ENCODE assay signal across 24 cellular contexts in the genomic region with DNA sequence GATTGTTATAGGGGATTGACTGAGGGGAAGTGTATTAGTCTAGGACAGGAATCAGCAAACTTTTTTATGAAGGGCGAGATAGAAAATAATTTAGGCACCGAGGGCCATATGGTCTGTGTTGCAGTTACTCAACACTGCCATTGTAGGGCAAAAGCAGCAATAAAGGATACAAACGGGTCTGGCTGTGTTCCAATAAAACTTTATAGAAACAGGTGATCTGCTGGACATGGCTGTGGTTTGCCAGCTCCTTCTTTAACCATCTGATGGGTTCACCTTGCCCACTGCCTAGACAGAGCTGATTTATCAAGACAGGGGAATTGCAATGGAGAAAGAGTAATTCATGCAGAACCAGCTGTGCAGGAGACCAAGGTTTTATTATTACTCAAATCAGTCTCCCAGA. TPM values are rescaled to one million over a fixed set of nuclear protein-coding genes. Genes with fewer than 3 reads are reported as not detected.
DNase-seq lines count a peak whose midpoint lies in the region; ATAC-seq and TF ChIP-seq lines count a peak whose summit lies in the region.
"Had no signal": no experiment of that assay in that cellular context is flagged by ENCODE, and none has a peak within 500 bp of the region (broad histone marks: within the 10 kb centered on the region; RNA-seq: fewer than 3 reads in every experiment).

No MANE protein-coding gene starts in this region.

- H3K27ac ChIP-seq in PC-3 (ENCODE audit: low read length) (no peak overlapping the region), colonic mucosa (no peak overlapping the region)
- H3K27ac ChIP-seq: BLaER1, HL-60, SJCRH30 had no signal

- TF ChIP-seq CTCF in PC-3 (conservative IDR thresholded peaks at IDR 0.05; ENCODE audit: low read depth, low read length) (no peak), colonic mucosa (IDR thresholded peaks at IDR 0.05) (no peak), type B pancreatic cell (conservative IDR thresholded peaks at IDR 0.05) (no peak), chondrocyte (IDR thresholded peaks at IDR 0.05) (no peak), BE2C (IDR thresholded peaks at IDR 0.05; ENCODE audit: low read depth, low read length) (no peak)

- H3K4me1 Mint-ChIP-seq in type B pancreatic cell (ENCODE audit: unreplicated experiment) (peaks cover 7% of the 10 kb centered on the region), chondrocyte (ENCODE audit: low read depth) (peaks cover 17% of the 10 kb centered on the region)
- H3K4me1 Mint-ChIP-seq: CD4-positive, CD25-positive, alpha-beta regulatory T cell; T-cell had no signal

- H3K36me3 ChIP-seq in PC-3 (ENCODE audit: low read depth, low read length), result no peaks in the 10 kb centered on the region
- H3K36me3 ChIP-seq in colonic mucosa, result no peaks in the 10 kb centered on the region
- no peaks in the 10 kb centered on the region for H3K36me3 ChIP-seq in BE2C
- H3K36me3 ChIP-seq: BLaER1, SJCRH30 had no signal

- peak overlapping the region; percentile 23 for H3K27ac Mint-ChIP-seq in type B pancreatic cell
- H3K27ac Mint-ChIP-seq in chondrocyte (ENCODE audit: unreplicated experiment), result no peak overlapping the region
- H3K27ac Mint-ChIP-seq: CD4-positive, CD25-positive, alpha-beta regulatory T cell; T-cell had no signal

- H3K9me2 ChIP-seq in PC-3 (replicated peaks; ENCODE audit: low read length), result no peaks in the 10 kb centered on the region

- H3K4me3 ChIP-seq in PC-3 (ENCODE audit: low read length) (no peak overlapping the region), colonic mucosa (no peak overlapping the region), BE2C (ENCODE audit: low read depth, low read length) (no peak overlapping the region)
- H3K4me3 ChIP-seq: BLaER1, SJCRH30 had no signal

- peak; percentile 5 for DNase-seq in NCI-H1694 treated with DMSO at 0.1 percent for 48 hours (lab: John Stamatoyannopoulos, UW)
- DNase-seq in NCI-H1694 (lab: John Stamatoyannopoulos, UW), result no peak
- peak; percentile 39 for DNase-seq in PC-3
- DNase-seq in colonic mucosa, result peak; percentile 59
- DNase-seq in type B pancreatic cell (ENCODE audit: extremely low spot score, unreplicated experiment), result no peak
- no peak for DNase-seq in chondrocyte (ENCODE audit: low spot score)
- no peak for DNase-seq in BE2C
- DNase-seq: 8988T; CD4-positive, CD25-positive, alpha-beta regulatory T cell; DMS79; EL; GDM1; Kasumi-1; NCI-H2081 treated with DMSO at 0.1 percent for 48 hours; NCI-H446 treated with DMSO at 0.1 percent for 48 hours; NCI-H526; SJCRH30; T-cell had no signal

- H3K4me3 Mint-ChIP-seq in type B pancreatic cell, result no peak overlapping the region
- H3K4me3 Mint-ChIP-seq in chondrocyte (ENCODE audit: unreplicated experiment), result no peak overlapping the region
- H3K4me3 Mint-ChIP-seq: CD4-positive, CD25-positive, alpha-beta regulatory T cell; T-cell had no signal

- no peaks in the 10 kb centered on the region for H3K9me3 ChIP-seq in PC-3 (ENCODE audit: low read length)
- H3K9me3 ChIP-seq in colonic mucosa, result no peaks in the 10 kb centered on the region
- H3K9me3 ChIP-seq in BE2C, result no peaks in the 10 kb centered on the region
- H3K9me3 ChIP-seq: BLaER1, SJCRH30 had no signal

- no peaks in the 10 kb centered on the region for H3K79me2 ChIP-seq in PC-3 (ENCODE audit: low read length)

- POLR2A ChIA-PET in PC-3 (lab: Charles Lee; ENCODE audit: unreplicated experiment), result no interaction called here

- intact Hi-C loops in PC-3 (cut with micrococcal nuclease), result no loop called here
- intact Hi-C loops in colonic mucosa (cut with DNase I), result no loop called here

- H4K20me1 ChIP-seq in PC-3 (ENCODE audit: low read length), result no peaks in the 10 kb centered on the region
- H4K20me1 ChIP-seq: BLaER1 had no signal

- CTCF ChIA-PET in PC-3 (lab: Charles Lee), result no interaction called here

- H3K27me3 Mint-ChIP-seq in type B pancreatic cell, result peaks cover 3% of the 10 kb centered on the region
- H3K27me3 Mint-ChIP-seq in chondrocyte (ENCODE audit: low read depth), result no peaks in the 10 kb centered on the region

- no peaks in the 10 kb centered on the region for H3K36me3 Mint-ChIP-seq in type B pancreatic cell
- no peaks in the 10 kb centered on the region for H3K36me3 Mint-ChIP-seq in chondrocyte (ENCODE audit: low read depth)
- H3K36me3 Mint-ChIP-seq: CD4-positive, CD25-positive, alpha-beta regulatory T cell; T-cell had no signal

- BruUV-seq in PC-3 (replicated peaks; lab: Mats Ljungman, UMichigan), result no TSS peak

- no peak overlapping the region for H3K9ac ChIP-seq in PC-3 (ENCODE audit: low read length)
- H3K9ac ChIP-seq in colonic mucosa (ENCODE audit: low read depth in 2 of 2, low read length in 2 of 2), result no peak overlapping the region
- H3K9ac ChIP-seq: BLaER1 had no signal

- H3K4me1 ChIP-seq in PC-3 (ENCODE audit: insufficient read depth, low read length) (peaks cover 40% of the 10 kb centered on the region), colonic mucosa (no peaks in the 10 kb centered on the region), BE2C (no peaks in the 10 kb centered on the region)

- no peak overlapping the region for H3K4me2 ChIP-seq in PC-3 (ENCODE audit: low read length)
- H3K4me2 ChIP-seq: BLaER1 had no signal

- no peak for ATAC-seq in PC-3
- ATAC-seq in GM21723 (IDR thresholded peaks at IDR 0.05; ENCODE audit: unreplicated experiment), result no peak
- ATAC-seq: Right ventricle myocardium inferior, SK-N-SH treated with all-trans-retinoic acid at 6 μM for 48 hours, T-cell had no signal

- H3F3A ChIP-seq in PC-3 (ENCODE audit: low read length, unreplicated experiment), result no peaks in the 10 kb centered on the region

- H3K9me3 Mint-ChIP-seq in type B pancreatic cell (no peaks in the 10 kb centered on the region), chondrocyte (ENCODE audit: low read depth) (no peaks in the 10 kb centered on the region)
- H3K9me3 Mint-ChIP-seq: T-cell had no signal

- no peaks in the 10 kb centered on the region for H3K27me3 ChIP-seq in PC-3 (ENCODE audit: low read length)
- H3K27me3 ChIP-seq in colonic mucosa, result no peaks in the 10 kb centered on the region
- H3K27me3 ChIP-seq in BE2C, result no peaks in the 10 kb centered on the region
- H3K27me3 ChIP-seq: BLaER1, SJCRH30 had no signal

- no peak overlapping the region for H2AFZ ChIP-seq in PC-3 (ENCODE audit: low read length)

RNA-seq across cellular contexts. Expression of a gene that starts 20.0 kb away (rescaled TPM):
- 1.3 and 4.7 TPM in 2 replicates for total RNA-seq in PC-3 (2014; rRNA removed)
- 100 to 1,000 TPM in 1 of 2 donors, 10 to 100 TPM in 1; 80.9 to 169 TPM for total RNA-seq in colonic mucosa
- total RNA-seq in type B pancreatic cell (ENCODE audit: low replicate concordance), result 10.7 and 11.0 TPM in 2 replicates
- 47.8 to 72.4 TPM (median 50.7 TPM) in 3 replicates for total RNA-seq in chondrocyte
- polyA plus RNA-seq in BE2C (2012; ENCODE audit: insufficient read depth, insufficient read length, low read depth), result 1.5 TPM
- total RNA-seq: OCI-LY7 had no signal

RNA-seq across cellular contexts. Expression of a gene that starts 26.8 kb away (rescaled TPM):
- total RNA-seq in PC-3 (2014; rRNA removed) (54.8 and 70.8 TPM in 2 replicates), colonic mucosa (10 to 100 TPM; 40.6 to 55.9 TPM), type B pancreatic cell (ENCODE audit: low replicate concordance) (69.0 and 73.9 TPM in 2 replicates), chondrocyte (52.5 to 71.0 TPM (median 54.6 TPM) in 3 replicates)
- polyA plus RNA-seq in BE2C (2012; ENCODE audit: insufficient read depth, insufficient read length, low read depth), result 30.0 TPM

Comparison
In these comparisons a context has a peak if more than half of its experiments do, and no peak if none do; other contexts are left out.
1. DNase-seq: peak in NCI-H1694 treated with DMSO at 0.1 percent for 48 hours (single experiment), PC-3 (single experiment) and colonic mucosa (single experiment); none in NCI-H1694 (single experiment), type B pancreatic cell (single experiment), chondrocyte (single experiment) and BE2C (single experiment).